Comparison of ENCODE assay signal across 24 cellular contexts in the genomic region with DNA sequence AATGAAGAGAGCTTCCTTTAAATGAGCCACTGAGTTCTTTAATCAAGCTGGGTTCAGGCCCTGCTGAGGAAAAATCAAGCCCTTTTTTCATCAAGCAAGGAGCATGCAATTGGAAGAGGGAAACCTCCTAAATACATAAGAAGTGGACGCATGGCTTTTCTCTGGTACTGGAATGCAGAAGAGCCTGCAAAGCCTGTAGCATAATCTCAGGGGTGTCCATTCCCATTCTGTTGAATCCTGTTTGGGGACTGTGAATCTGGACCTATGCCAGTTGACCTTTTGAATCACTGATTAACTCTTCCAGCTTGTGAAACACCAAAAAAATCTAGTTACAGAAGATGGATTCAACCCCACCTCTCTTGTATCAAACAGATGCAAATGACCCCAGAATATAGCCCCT. TPM values are rescaled to one million over a fixed set of nuclear protein-coding genes. Genes with fewer than 3 reads are reported as not detected.
DNase-seq lines count a peak whose midpoint lies in the region; FAIRE-seq and TF ChIP-seq lines count a peak whose summit lies in the region.
"Had no signal": no experiment of that assay in that cellular context is flagged by ENCODE, and none has a peak within 500 bp of the region (broad histone marks: within the 10 kb centered on the region; RNA-seq: fewer than 3 reads in every experiment).

No MANE protein-coding gene starts in this region.

- H2AFZ ChIP-seq in neural progenitor cell (replicated peaks), result no peak overlapping the region

- no peaks in the 10 kb centered on the region for H3K27me3 ChIP-seq in bronchial epithelial cell (ENCODE audit: control insufficient read depth, insufficient read depth, low read length)
- no peaks in the 10 kb centered on the region for H3K27me3 ChIP-seq in neural progenitor cell
- no peaks in the 10 kb centered on the region for H3K27me3 ChIP-seq in sigmoid colon
- H3K27me3 ChIP-seq: BE2C; BLaER1 treated with 17β-estradiol and CSF1 and Interleukin-3, amounts not matched to agents 10 nM and 100 nM had no signal

- DNase-seq in ELF-1 (ENCODE audit: low read depth, low spot score) (peak; percentile 2), bronchial epithelial cell (ENCODE audit: low read depth) (peak; percentile 1), neural progenitor cell (ENCODE audit: low spot score) (no peak), globus pallidus (ENCODE audit: low spot score) (no peak), erythroblast (lab: John Stamatoyannopoulos, UW) (no peak), sigmoid colon (no peak), posterior cingulate gyrus (no peak)
- DNase-seq: 8988T; ACHN; AML-193; BE2C; CD4-positive, alpha-beta T cell; CD8-positive, alpha-beta memory T cell; DMS53; DMS79 treated with DMSO at 0.1 percent for 48 hours; GOT3; HFFc6 had no signal

- no peak for TF ChIP-seq CTCF in bronchial epithelial cell (IDR thresholded peaks at IDR 0.05; ENCODE audit: insufficient read depth, low read length, severe bottlenecking)
- no peak for TF ChIP-seq CTCF in neural progenitor cell (IDR thresholded peaks at IDR 0.05)
- TF ChIP-seq CTCF in sigmoid colon (IDR thresholded peaks at IDR 0.05), result no peak

- no peaks in the 10 kb centered on the region for H3K36me3 Mint-ChIP-seq in neural progenitor cell
- H3K36me3 Mint-ChIP-seq: CD14-positive monocyte; CD8-positive, alpha-beta memory T cell had no signal

- TF ChIP-seq POLR2A in erythroblast (IDR thresholded peaks at IDR 0.05; ENCODE audit: low read length) (no peak), sigmoid colon (IDR thresholded peaks at IDR 0.05) (no peak)

- H3K4me3 ChIP-seq in bronchial epithelial cell (ENCODE audit: low read depth, low read length) (no peak overlapping the region), neural progenitor cell (no peak overlapping the region), sigmoid colon (no peak overlapping the region)
- H3K4me3 ChIP-seq: A549; BLaER1 treated with 17β-estradiol and CSF1 and Interleukin-3, amounts not matched to agents 10 nM and 100 nM; HAP-1 had no signal

- peaks cover 21% of the 10 kb centered on the region for H3K4me1 Mint-ChIP-seq in neural progenitor cell
- H3K4me1 Mint-ChIP-seq: CD14-positive monocyte; CD8-positive, alpha-beta memory T cell had no signal

- no peaks in the 10 kb centered on the region for H3K9me3 ChIP-seq in neural progenitor cell (ENCODE audit: low read depth)
- H3K9me3 ChIP-seq in sigmoid colon, result no peaks in the 10 kb centered on the region
- H3K9me3 ChIP-seq: A549; BE2C; BLaER1 treated with 17β-estradiol and CSF1 and Interleukin-3, amounts not matched to agents 10 nM and 100 nM; HAP-1 had no signal

- peak overlapping the region; percentile 40 for H3K27ac Mint-ChIP-seq in neural progenitor cell
- H3K27ac Mint-ChIP-seq: CD14-positive monocyte; CD4-positive, alpha-beta T cell; CD8-positive, alpha-beta memory T cell; HFFc6 had no signal

- intact Hi-C loops in sigmoid colon (cut with DNase I) (no loop called here), posterior cingulate gyrus (cut with DNase I) (no loop called here)

- no peaks in the 10 kb centered on the region for H3K4me1 ChIP-seq in neural progenitor cell
- no peaks in the 10 kb centered on the region for H3K4me1 ChIP-seq in sigmoid colon
- H3K4me1 ChIP-seq: BE2C; BLaER1 treated with 17β-estradiol and CSF1 and Interleukin-3, amounts not matched to agents 10 nM and 100 nM; HAP-1 had no signal

- no peaks in the 10 kb centered on the region for H3K27me3 Mint-ChIP-seq in neural progenitor cell (ENCODE audit: insufficient read depth, low read depth)
- H3K27me3 Mint-ChIP-seq: CD4-positive, alpha-beta T cell; CD8-positive, alpha-beta memory T cell had no signal

- WGBS in sigmoid colon, 2 donors, result 68 to 84% methylated on average over 1 of the region's 1 CpG

- no peak for FAIRE-seq in bronchial epithelial cell (lab: Jason Lieb, UNC)
- FAIRE-seq: A549, G401.6, GM12892, H54 had no signal

- no peak overlapping the region for H3K27ac ChIP-seq in neural progenitor cell
- no peak overlapping the region for H3K27ac ChIP-seq in sigmoid colon
- H3K27ac ChIP-seq: A549; BLaER1 treated with 17β-estradiol and CSF1 and Interleukin-3, amounts not matched to agents 10 nM and 100 nM had no signal

- peaks cover 3% of the 10 kb centered on the region for H3K9me3 Mint-ChIP-seq in neural progenitor cell
- H3K9me3 Mint-ChIP-seq: HFFc6 had no signal

- H4K20me1 ChIP-seq in neural progenitor cell (ENCODE audit: low read depth), result no peaks in the 10 kb centered on the region
- H4K20me1 ChIP-seq: BLaER1 treated with 17β-estradiol and CSF1 and Interleukin-3, amounts not matched to agents 10 nM and 100 nM had no signal

- no peak overlapping the region for H3K4me2 ChIP-seq in neural progenitor cell
- H3K4me2 ChIP-seq: A549; BLaER1 treated with 17β-estradiol and CSF1 and Interleukin-3, amounts not matched to agents 10 nM and 100 nM had no signal

- H3K36me3 ChIP-seq in bronchial epithelial cell (ENCODE audit: control insufficient read depth, insufficient read depth, low read length) (no peaks in the 10 kb centered on the region), neural progenitor cell (no peaks in the 10 kb centered on the region), sigmoid colon (no peaks in the 10 kb centered on the region)
- H3K36me3 ChIP-seq: BE2C; BLaER1 treated with 17β-estradiol and CSF1 and Interleukin-3, amounts not matched to agents 10 nM and 100 nM; HAP-1 had no signal

- H3K4me3 Mint-ChIP-seq in neural progenitor cell, result no peak overlapping the region
- H3K4me3 Mint-ChIP-seq: CD14-positive monocyte; CD4-positive, alpha-beta T cell; CD8-positive, alpha-beta memory T cell; HFFc6 had no signal

- TF ChIP-seq EP300 in sigmoid colon (IDR thresholded peaks at IDR 0.05), result no peak

- no peaks in the 10 kb centered on the region for H3F3A ChIP-seq in neural progenitor cell (ENCODE audit: low read depth)

- H3K9ac ChIP-seq in neural progenitor cell, result no peak overlapping the region
- H3K9ac ChIP-seq: BLaER1 treated with 17β-estradiol and CSF1 and Interleukin-3, amounts not matched to agents 10 nM and 100 nM had no signal

- no peaks in the 10 kb centered on the region for H3K79me2 ChIP-seq in neural progenitor cell (ENCODE audit: low read depth)

RNA-seq across cellular contexts. Expression of gene VGLL3, which starts 35.3 kb away (rescaled TPM):
- total RNA-seq in bronchial epithelial cell (0.64 and 1.1 TPM in 2 replicates), neural progenitor cell (ENCODE audit: low replicate concordance) (1.2 and 1.8 TPM in 2 replicates), sigmoid colon (10 to 100 TPM; 24.0 to 35.0 (median 31.6) TPM)
- 1 to 10 TPM in 2 of 3 donors, under 1 TPM in 1; 0.23 to 4.8 (median 1.4) TPM for polyA plus RNA-seq in sigmoid colon
- total RNA-seq: CD4-positive, alpha-beta T cell; CD8-positive, alpha-beta memory T cell had no signal
- polyA plus RNA-seq: CD14-positive monocyte; CD8-positive, alpha-beta memory T cell had no signal

Comparison
In these comparisons a context has a peak if more than half of its experiments do, and no peak if none do; other contexts are left out.
1. DNase-seq: peak in ELF-1 (single experiment) and bronchial epithelial cell (single experiment); none in neural progenitor cell (single experiment), globus pallidus (single experiment), erythroblast (0 of 2), sigmoid colon (single experiment) and posterior cingulate gyrus (0 of 10).